In genomic region chr13:62625214-62625613, GRCh38 we compare ENCODE assay signal across 26 cellular contexts.
"Had no signal": no experiment of that assay in that cellular context is flagged by ENCODE, and none has a peak within 500 bp of the region (broad histone marks: within the 10 kb centered on the region; RNA-seq: fewer than 3 reads in every experiment).

No MANE protein-coding gene starts in this region.

- ATAC-seq: natural killer cell; pancreas; right lobe of liver; stimulated activated naive B cell treated with anti-CD40 and anti-IgM and Interleukin-4, amounts not matched to agents 10 μg/mL and 1 μg/mL and 100 μg/mL, for 72 hours; stimulated activated naive CD8-positive, alpha-beta T cell treated with anti-CD3 and anti-CD28 coated beads, Interleukin-15, Interleukin-2, amounts not matched to agents 100 U/mL and 50 U/mL, for 24 hours had no signal

- H3K27me3 Mint-ChIP-seq: naive B cell; stimulated activated naive B cell treated with anti-CD40 and anti-IgM and Interleukin-4, amounts not matched to agents 10 μg/mL and 1 μg/mL and 100 μg/mL, for 72 hours had no signal

- H3K36me3 Mint-ChIP-seq: immature natural killer cell; naive B cell; stimulated activated naive B cell treated with anti-CD40 and anti-IgM and Interleukin-4, amounts not matched to agents 10 μg/mL and 1 μg/mL and 100 μg/mL, for 72 hours had no signal

- H3K4me1 ChIP-seq: left ventricle myocardium inferior, right atrium auricular region, right lobe of liver, stomach, testis, thyroid gland, transverse colon, upper lobe of left lung, vagina had no signal

- H3K4me2 ChIP-seq: smooth muscle cell had no signal

- DNase-seq: hypothalamus; immature natural killer cell; left ventricle myocardium inferior; midbrain; naive B cell; natural killer cell; nucleus accumbens; posterior cingulate gyrus; right lobe of liver; stimulated activated CD4-positive, alpha-beta T cell treated with anti-CD3 and anti-CD28 coated beads, Interleukin-12 subunit alpha, Interleukin-12 subunit beta, amount 100 ng/mL, for 4 hours; stimulated activated CD4-positive, alpha-beta T cell treated with anti-CD3 and anti-CD28 coated beads, Interleukin-15, amount 100 ng/mL, for 24 hours; stimulated activated CD4-positive, alpha-beta T cell treated with anti-CD3 and anti-CD28 coated beads, Interleukin-2, amount 100 ng/mL, for 24 hours; stimulated activated CD4-positive, alpha-beta T cell treated with anti-CD3 and anti-CD28 coated beads, Interleukin-4, amount 100 ng/mL, for 1 hour; stimulated activated naive B cell treated with anti-CD40 and anti-IgM and Interleukin-4, amounts not matched to agents 10 μg/mL and 1 μg/mL and 100 μg/mL, for 72 hours; stimulated activated naive CD8-positive, alpha-beta T cell treated with anti-CD3 and anti-CD28 coated beads, Interleukin-15, Interleukin-2, amounts not matched to agents 100 U/mL and 50 U/mL, for 24 hours; stomach; testis; thyroid gland; transverse colon had no signal

- H3K9me3 ChIP-seq: pancreas, right lobe of liver, testis, transverse colon, upper lobe of left lung, vagina had no signal

- H3K4me1 Mint-ChIP-seq: immature natural killer cell; naive B cell; natural killer cell; stimulated activated naive B cell treated with anti-CD40 and anti-IgM and Interleukin-4, amounts not matched to agents 10 μg/mL and 1 μg/mL and 100 μg/mL, for 72 hours had no signal

- H3K4me3 Mint-ChIP-seq: immature natural killer cell; natural killer cell; stimulated activated naive B cell treated with anti-CD40 and anti-IgM and Interleukin-4, amounts not matched to agents 10 μg/mL and 1 μg/mL and 100 μg/mL, for 72 hours had no signal

- H3K27me3 ChIP-seq: pancreas, right atrium auricular region, right lobe of liver, stomach, testis, thyroid gland, transverse colon, upper lobe of left lung, vagina had no signal

- H3K27ac Mint-ChIP-seq: immature natural killer cell; naive B cell; natural killer cell; stimulated activated naive B cell treated with anti-CD40 and anti-IgM and Interleukin-4, amounts not matched to agents 10 μg/mL and 1 μg/mL and 100 μg/mL, for 72 hours had no signal

- FAIRE-seq: islet of Langerhans, pancreas had no signal

- H3K27ac ChIP-seq: left ventricle myocardium inferior, pancreas, right atrium auricular region, right lobe of liver, stomach, testis, thyroid gland, transverse colon, upper lobe of left lung, vagina had no signal

- H3K36me3 ChIP-seq: left ventricle myocardium inferior, pancreas, right atrium auricular region, right lobe of liver, stomach, thyroid gland, transverse colon, upper lobe of left lung, vagina had no signal

- H3K4me3 ChIP-seq: left ventricle myocardium inferior, lung, pancreas, right atrium auricular region, right lobe of liver, smooth muscle cell, stomach, testis, thyroid gland, transverse colon, upper lobe of left lung, vagina had no signal
